1 cellular context compared by ENCODE assay signal in the genomic region with DNA sequence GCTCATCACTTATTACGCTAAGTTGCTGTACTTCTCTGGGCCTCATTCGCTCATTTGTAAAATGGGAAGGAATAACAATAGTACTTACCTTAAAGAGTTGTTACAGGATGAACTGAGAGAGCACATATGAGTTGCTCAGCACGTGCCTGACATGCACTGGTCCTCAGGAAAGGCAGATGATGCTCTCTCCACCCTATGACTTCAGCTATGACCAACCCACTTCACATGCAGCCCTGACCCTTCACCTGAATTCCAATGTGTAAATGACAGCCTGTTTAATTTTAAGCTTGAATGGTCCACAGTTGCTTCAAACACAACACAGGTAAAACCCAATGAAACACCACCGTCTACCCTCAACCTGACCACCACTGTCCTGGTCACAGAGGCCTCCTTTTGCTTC.
TF ChIP-seq lines count a peak whose summit lies in the region.

No MANE protein-coding gene starts in this region.

TF ChIP-seq in K562, 482 proteins besides CTCF, POLR2A, EP300 and RAD21 (continued from another document):
- no peak for TF ChIP-seq TCF3 (CRISPR knock-in tag; IDR thresholded peaks at IDR 0.05)
- TF ChIP-seq PCBP2 (IDR thresholded peaks at IDR 0.05; ENCODE audit: low read depth, low read length, poor library complexity, severe bottlenecking): no peak
- peak; percentile 63 for TF ChIP-seq BHLHE40 (IDR thresholded peaks at IDR 0.05; ENCODE audit: low read length)
TF ChIP-seq in K562: peak in this region for 3.
